In the genomic region with DNA sequence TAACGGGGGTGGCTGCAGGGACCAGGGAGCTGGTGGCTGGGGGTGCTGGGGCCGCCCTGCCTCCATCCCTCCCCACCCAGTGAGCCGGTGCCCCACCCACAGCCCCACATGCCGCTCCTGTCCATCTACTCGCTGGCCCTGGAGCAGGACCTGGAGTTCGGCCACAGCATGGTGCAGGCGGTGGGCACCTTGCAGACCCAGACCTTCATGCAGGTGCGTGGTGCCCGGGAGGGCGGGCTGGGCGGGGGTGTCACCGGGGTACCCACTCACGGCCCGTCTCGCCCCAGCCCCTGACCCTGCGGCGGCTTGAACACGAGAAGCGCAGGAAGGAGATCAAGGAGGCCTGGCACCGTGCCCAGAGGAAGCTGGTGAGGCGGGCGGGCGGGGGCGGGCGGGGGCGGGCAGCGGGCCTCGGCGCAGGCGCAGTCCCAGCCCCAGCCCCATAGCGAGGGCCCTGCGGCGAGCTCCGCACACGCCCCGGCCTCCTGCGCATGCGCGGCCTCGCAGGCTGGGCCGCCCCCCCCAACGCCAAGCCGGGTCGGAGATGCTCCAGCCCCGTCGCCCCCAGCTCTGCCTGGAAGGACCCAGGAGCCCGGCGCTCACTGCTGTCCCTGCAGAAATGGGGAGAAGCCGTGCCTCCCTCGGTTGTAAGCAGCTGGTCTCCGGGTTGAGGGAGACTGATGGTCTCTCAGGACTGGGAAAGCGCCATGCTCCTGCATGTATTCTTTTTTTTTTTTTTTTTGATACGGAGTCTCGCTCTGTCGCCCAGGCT, we compare ENCODE assay signal across 1 cellular context.
A peak's percentile ranks its signal among the peaks of the same experiment; 100 is the strongest.
TF ChIP-seq lines count a peak whose summit lies in the region.

No MANE protein-coding gene starts in this region.

TF ChIP-seq in HCT116, 20 proteins besides CTCF, POLR2A, EP300 and RAD21:
- TF ChIP-seq EZH2phosphoT487 (IDR thresholded peaks at IDR 0.05; ENCODE audit: borderline replicate concordance) (no peak), SIN3A (IDR thresholded peaks at IDR 0.05; ENCODE audit: low read depth) (no peak), EGR1 (IDR thresholded peaks at IDR 0.05; ENCODE audit: low read depth) (0 out of 2 replicates have a peak, but pooled peaks have one; percentile 36), CEBPB (IDR thresholded peaks at IDR 0.05; ENCODE audit: low read depth) (no peak), ELF1 (IDR thresholded peaks at IDR 0.05; ENCODE audit: borderline replicate concordance, low read depth) (no peak), CBX3 (IDR thresholded peaks at IDR 0.05; ENCODE audit: low read depth) (no peak)
- TF ChIP-seq, protein P1, sequence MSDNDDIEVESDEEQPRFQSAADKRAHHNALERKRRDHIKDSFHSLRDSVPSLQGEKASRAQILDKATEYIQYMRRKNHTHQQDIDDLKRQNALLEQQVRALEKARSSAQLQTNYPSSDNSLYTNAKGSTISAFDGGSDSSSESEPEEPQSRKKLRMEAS (IDR thresholded peaks at IDR 0.05), result no peak
